12 cellular contexts compared by ENCODE assay signal in genomic region chr2:219418155-219418569, GRCh38. TPM values are rescaled to one million over a fixed set of nuclear protein-coding genes. Genes with fewer than 3 reads are reported as not detected.
DNase-seq lines count a peak whose midpoint lies in the region; ATAC-seq and TF ChIP-seq lines count a peak whose summit lies in the region.
"Had no signal": no experiment of that assay in that cellular context is flagged by ENCODE, and none has a peak within 500 bp of the region (broad histone marks: within the 10 kb centered on the region; RNA-seq: fewer than 3 reads in every experiment).

TSS of gene DES (plus strand) at chr2:219418377. CDS start at chr2:219418463, 86 bp downstream.

- H2BK5ac ChIP-seq in IMR-90 (ENCODE audit: low read depth, low read length, poor library complexity, severe bottlenecking): no peak within 1 kb of the TSS
- H2BK5ac ChIP-seq in mesendoderm (ENCODE audit: low read length): no peak within 1 kb of the TSS

- no peak for TF ChIP-seq POLR2A in IMR-90 (IDR thresholded peaks at IDR 0.05; ENCODE audit: low read depth, low read length)
- peak; percentile 82 for TF ChIP-seq POLR2A in esophagus muscularis mucosa (IDR thresholded peaks at IDR 0.05; ENCODE audit: low read depth)
- no peak for TF ChIP-seq POLR2A in stomach (IDR thresholded peaks at IDR 0.05)

- H4K91ac ChIP-seq in IMR-90 (ENCODE audit: insufficient read depth, low read depth, low read length): no peak within 1 kb of the TSS

- H3K23ac ChIP-seq in IMR-90 (ENCODE audit: low read depth, low read length) (no peak within 1 kb of the TSS), mesendoderm (ENCODE audit: low read length) (no peak within 1 kb of the TSS)

- H3K4me2 ChIP-seq in IMR-90 (ENCODE audit: low read depth, low read length) (no peak within 1 kb of the TSS), mesendoderm (ENCODE audit: low read length) (peak within 1 kb of the TSS; percentile 21)

- no peak within 1 kb of the TSS for H3K14ac ChIP-seq in IMR-90 (replicated peaks; ENCODE audit: low read depth, low read length)

- 18% methylated on average over 13 of the region's 39 CpGs; no CpG with 5 or more reads in 1 of the 2 experiments for WGBS in IMR-90 (ENCODE audit: extremely low coverage in 2 of 2, insufficient read length in 1 of 2), 2 experiments
- WGBS in esophagus muscularis mucosa: no CpG with 5 or more reads among the region's 39 CpGs
- no CpG with 5 or more reads among the region's 39 CpGs for WGBS in mesendoderm (ENCODE audit: extremely low coverage, insufficient coverage, low lambda C conversion rate)
- 8 to 15% (median 14%) methylated on average over 11 to 39 of the region's 39 CpGs for WGBS in stomach, 5 donors

- 0 out of 2 replicates have a peak, but pooled peaks cover 5% of the 10 kb centered on the region for H3K9me1 ChIP-seq in IMR-90 (ENCODE audit: insufficient read depth, low read length)

- H3K9me3 ChIP-seq in IMR-90 (ENCODE audit: control insufficient read depth, insufficient read depth, low read length): no peaks in the 10 kb centered on the region
- peaks cover 0 to 1% (median under 1%) of the 10 kb centered on the region in 4 donors for H3K9me3 ChIP-seq in esophagus muscularis mucosa
- H3K9me3 ChIP-seq in stomach: no peaks in the 10 kb centered on the region

- H4K8ac ChIP-seq in IMR-90 (ENCODE audit: low read depth in 2 of 2, low read length in 2 of 2) (no peak within 1 kb of the TSS), mesendoderm (ENCODE audit: low read depth, low read length) (no peak within 1 kb of the TSS)

- no peak within 1 kb of the TSS for H2AK9ac ChIP-seq in IMR-90 (replicated peaks; ENCODE audit: low read depth, low read length, poor library complexity)

- no peaks in the 10 kb centered on the region for H3K79me1 ChIP-seq in IMR-90 (ENCODE audit: low read depth in 1 of 2, low read length in 2 of 2)
- no peaks in the 10 kb centered on the region for H3K79me1 ChIP-seq in mesendoderm (ENCODE audit: low read length)

- H3K27ac ChIP-seq in IMR-90 (ENCODE audit: insufficient read depth, low read length) (no peak within 1 kb of the TSS), esophagus muscularis mucosa (replicated peaks in 1 of 4) (peak within 1 kb of the TSS; percentile 94 to 99 (median 96)), mesendoderm (ENCODE audit: low read depth, low read length) (no peak within 1 kb of the TSS), stomach (peak within 1 kb of the TSS in 4 of 5 donors; percentile 69 to 91 (median 83))

- H4K20me1 ChIP-seq in IMR-90 (ENCODE audit: insufficient read depth, low read length): no peaks in the 10 kb centered on the region

- no peak for TF ChIP-seq RAD21 in IMR-90 (IDR thresholded peaks at IDR 0.05; ENCODE audit: low read length)

- peaks cover 7% of the 10 kb centered on the region for H3K27me3 ChIP-seq in IMR-90 (ENCODE audit: control insufficient read depth, insufficient read depth, low read length)
- H3K27me3 ChIP-seq in esophagus muscularis mucosa: peaks cover 0 to 20% (median 4%) of the 10 kb centered on the region in 4 donors
- peaks cover 8% of the 10 kb centered on the region for H3K27me3 ChIP-seq in mesendoderm (ENCODE audit: insufficient read depth, low read length, poor library complexity)
- peaks cover 0 to 52% (median 36%) of the 10 kb centered on the region in 3 donors for H3K27me3 ChIP-seq in stomach

- H3K4ac ChIP-seq in IMR-90 (ENCODE audit: low read depth, low read length) (no peak within 1 kb of the TSS), mesendoderm (ENCODE audit: low read depth, low read length) (no peak within 1 kb of the TSS)

- DNase-seq in IMR-90 (no peak), esophagus muscularis mucosa (ENCODE audit: extremely low spot score) (no peak), mesendoderm (no peak), stomach (no peak), cerebellar cortex (ENCODE audit: low spot score) (no peak), NCI-H128 (lab: John Stamatoyannopoulos, UW; ENCODE audit: unreplicated experiment) (no peak)
- DNase-seq in activated CD4-positive, alpha-beta T cell treated with anti-CD3 and anti-CD28 coated beads, Interleukin-2, amount 50 U/mL, for 48 hours: no peak
- DNase-seq in activated effector memory CD4-positive, alpha-beta T cell treated with anti-CD3 and anti-CD28 coated beads, Interleukin-2, amount 50 U/mL, for 16 hours: no peak
- DNase-seq: activated CD8-positive, alpha-beta memory T cell treated with anti-CD3 and anti-CD28 coated beads for 24 hours; CD8-positive, alpha-beta memory T cell; NCI-H226; stimulated activated naive CD4-positive, alpha-beta T cell had no signal

- in situ Hi-C loops in IMR-90 (cut with MboI; ENCODE audit: low sequenced_read_pairs): no loop called here

- H2BK20ac ChIP-seq in IMR-90 (ENCODE audit: low read depth, low read length): no peak within 1 kb of the TSS

- POLR2A ChIA-PET in IMR-90 (lab: Charles Lee; ENCODE audit: unreplicated experiment): interaction anchor here (0.6 kb wide), 2 partner anchors 9 to 28 kb away, joined by 3 to 6 read pairs; no protein-coding TSS in a partner anchor

- no peak for TF ChIP-seq CTCF in IMR-90 (conservative IDR thresholded peaks at IDR 0.05; ENCODE audit: low read depth, low read length)
- no peak for TF ChIP-seq CTCF in esophagus muscularis mucosa (IDR thresholded peaks at IDR 0.05)
- TF ChIP-seq CTCF in stomach (IDR thresholded peaks at IDR 0.05): no peak

- 0 out of 2 replicates have a peak within 1 kb of the TSS, but pooled peaks have one; percentile 5 for H2AK5ac ChIP-seq in IMR-90 (ENCODE audit: low read depth, low read length)
- no peak within 1 kb of the TSS for H2AK5ac ChIP-seq in mesendoderm (ENCODE audit: low read length)

- no peak within 1 kb of the TSS for H2BK15ac ChIP-seq in IMR-90 (ENCODE audit: low read depth, low read length)
- H2BK15ac ChIP-seq in mesendoderm (replicated peaks; ENCODE audit: low read depth): no peak within 1 kb of the TSS

- H3K56ac ChIP-seq in IMR-90 (ENCODE audit: extremely low read depth, insufficient read depth, low read length) (no peak within 1 kb of the TSS), mesendoderm (ENCODE audit: low read length) (peak within 1 kb of the TSS; percentile 67)

- dilution Hi-C loops in IMR-90 (cut with HindIII; ENCODE audit: low sequenced_read_pairs, unreplicated experiment): no loop called here

- peaks cover 5% of the 10 kb centered on the region; the same call in 1 of the 2 replicates for H3K4me1 ChIP-seq in IMR-90 (ENCODE audit: control insufficient read depth, insufficient read depth, low read length)
- H3K4me1 ChIP-seq in esophagus muscularis mucosa: peaks cover 19 to 46% (median 39%) of the 10 kb centered on the region in 4 donors
- no peaks in the 10 kb centered on the region for H3K4me1 ChIP-seq in mesendoderm (ENCODE audit: control insufficient read depth, low read depth, low read length)
- peaks cover 8 to 20% (median 14%) of the 10 kb centered on the region in 4 donors for H3K4me1 ChIP-seq in stomach

- no peaks in the 10 kb centered on the region for H3K79me2 ChIP-seq in mesendoderm (ENCODE audit: control insufficient read depth, insufficient read depth, low read length)

- H4K5ac ChIP-seq in IMR-90 (ENCODE audit: low read depth, low read length) (no peak within 1 kb of the TSS; the same call in 1 of the 2 replicates), mesendoderm (ENCODE audit: low read length) (no peak within 1 kb of the TSS)

- no TSS peak for BruUV-seq in IMR-90 (replicated peaks; lab: Mats Ljungman, UMichigan)

- no peak within 1 kb of the TSS for H3K4me3 ChIP-seq in IMR-90 (ENCODE audit: insufficient read depth, low read depth, low read length)
- peak within 1 kb of the TSS; percentile 71 to 80 (median 77) for H3K4me3 ChIP-seq in esophagus muscularis mucosa
- H3K4me3 ChIP-seq in mesendoderm (ENCODE audit: low read length): no peak within 1 kb of the TSS
- H3K4me3 ChIP-seq in stomach: peak within 1 kb of the TSS; percentile 41 to 60 (median 51)

- H3K18ac ChIP-seq in IMR-90 (ENCODE audit: low read depth, low read length) (no peak within 1 kb of the TSS; the same call in 1 of the 2 replicates), mesendoderm (ENCODE audit: low read length) (no peak within 1 kb of the TSS)

- no peak for ATAC-seq in IMR-90 (ENCODE audit: low read depth)

- H2BK120ac ChIP-seq in IMR-90 (ENCODE audit: low read depth, low read length): no peak within 1 kb of the TSS
- H2BK120ac ChIP-seq in mesendoderm (ENCODE audit: low read depth, low read length): no peak within 1 kb of the TSS

- H3K36me3 ChIP-seq in IMR-90 (ENCODE audit: control insufficient read depth, insufficient read depth, low read length) (no peaks in the 10 kb centered on the region), esophagus muscularis mucosa (peaks cover 19 to 42% (median 35%) of the 10 kb centered on the region in 4 donors), mesendoderm (ENCODE audit: control insufficient read depth, insufficient read depth, low read length) (no peaks in the 10 kb centered on the region), stomach (peaks cover 0 to 24% (median 4%) of the 10 kb centered on the region in 4 donors)

- H2AFZ ChIP-seq in IMR-90 (replicated peaks; ENCODE audit: low read length, poor library complexity): peak within 1 kb of the TSS; percentile 29

- TF ChIP-seq EP300 in esophagus muscularis mucosa (IDR thresholded peaks at IDR 0.05) (peak; percentile 94), stomach (IDR thresholded peaks at IDR 0.05) (peak; percentile 84)

- CTCF ChIA-PET in IMR-90 (lab: Yijun Ruan, JAX): interaction anchor here (1.0 kb wide), 1 partner anchor 15 kb away, joined by 3 read pairs; no protein-coding TSS in a partner anchor

- intact Hi-C loops in IMR-90 (cut with micrococcal nuclease) (no loop called here), esophagus muscularis mucosa (cut with DNase I) (no loop called here), stomach (cut with DNase I; ENCODE audit: low total_unique reads) (no loop called here)

- H3K9ac ChIP-seq in IMR-90 (ENCODE audit: low read depth, low read length): no peak within 1 kb of the TSS
- peak within 1 kb of the TSS; percentile 34 for H3K9ac ChIP-seq in mesendoderm (ENCODE audit: low read length)

TF ChIP-seq in IMR-90, 13 proteins besides CTCF, POLR2A, EP300 and RAD21 (continues in another document):
- TF ChIP-seq RCOR1 (IDR thresholded peaks at IDR 0.05; ENCODE audit: insufficient replicate concordance, low read length) (no peak), FOS (IDR thresholded peaks at IDR 0.05; ENCODE audit: low read depth, low read length) (no peak), BHLHE40 (IDR thresholded peaks at IDR 0.05; ENCODE audit: low read depth, low read length) (no peak), RFX5 (IDR thresholded peaks at IDR 0.05; ENCODE audit: low read depth, low read length) (no peak), MAZ (IDR thresholded peaks at IDR 0.05; ENCODE audit: borderline replicate concordance, low read depth, low read length) (no peak), NFE2L2 (IDR thresholded peaks at IDR 0.05; ENCODE audit: low read depth, low read length) (no peak), CEBPB (IDR thresholded peaks at IDR 0.05; ENCODE audit: low read depth, low read length) (no peak)

RNA-seq across cellular contexts. Expression of gene DES, which starts in this region (rescaled TPM):
- total RNA-seq in IMR-90 (2012; rRNA removed): 3.3 and 4.3 TPM in 2 replicates
- 4.0 and 4.9 TPM in 2 replicates for polyA plus RNA-seq in IMR-90 (2012; rRNA removed)
- polyA plus RNA-seq in IMR-90 (2012; cell fraction: cytosol; rRNA removed): 3.4 and 4.1 TPM in 2 replicates
- polyA plus RNA-seq in IMR-90 (2012; cell fraction: nucleus; rRNA removed; ENCODE audit: low replicate concordance): 3.2 TPM in 2 replicates
- over 10,000 TPM; 19,781 to 23,770 (median 22,752) TPM for total RNA-seq in esophagus muscularis mucosa
- polyA plus RNA-seq in mesendoderm (2013, experiment 1 of 2): 3.5 TPM
- 3.2 TPM for polyA plus RNA-seq in mesendoderm (2013, experiment 2 of 2)
- total RNA-seq in stomach: 1,000 to 10,000 TPM; 1,078 to 5,539 (median 2,913) TPM
- polyA plus RNA-seq in stomach: 100 to 1,000 TPM; 122 to 803 (median 204) TPM
- total RNA-seq: CD8-positive, alpha-beta memory T cell had no signal
- polyA plus RNA-seq: CD8-positive, alpha-beta memory T cell had no signal

Comparison
In these comparisons a context has a peak if more than half of its experiments do, and no peak if none do; other contexts are left out.
1. RNA of gene DES (total RNA-seq): 19,781 to 23,770 TPM in esophagus muscularis mucosa and 1,078 to 5,539 TPM in stomach; 3.3 to 4.3 TPM in IMR-90; every median in the first group is over 100 times any median in the second.
2. RNA of gene DES (polyA plus RNA-seq): 122 to 803 TPM in stomach; 3.2 to 4.9 TPM in IMR-90; every median in the first group is over 10 times any median in the second.
3. H3K27ac ChIP-seq: peak in esophagus muscularis mucosa (4 of 4) and stomach (4 of 5); none in IMR-90 (single experiment) and mesendoderm (single experiment).
4. H3K4me3 ChIP-seq: peak in esophagus muscularis mucosa (4 of 4) and stomach (4 of 4); none in IMR-90 (single experiment) and mesendoderm (single experiment).